8 cellular contexts compared by ENCODE assay signal in genomic region chr1:75211648-75212047, GRCh38.
"Had no signal": no experiment of that assay in that cellular context is flagged by ENCODE, and none has a peak within 500 bp of the region (broad histone marks: within the 10 kb centered on the region; RNA-seq: fewer than 3 reads in every experiment).

No MANE protein-coding gene starts in this region.

- H3K9me3 Mint-ChIP-seq: IgD-negative memory B cell had no signal

- H3K36me3 ChIP-seq: HAP-1 had no signal

- ATAC-seq: HCT116 had no signal

- H3K9me3 ChIP-seq: HAP-1 had no signal

- H3K27me3 Mint-ChIP-seq: IgD-negative memory B cell had no signal

- H3K4me3 ChIP-seq: GM23248, HAP-1 had no signal

- H3K27ac Mint-ChIP-seq: IgD-negative memory B cell had no signal

- H3K4me1 ChIP-seq: HAP-1 had no signal

- FAIRE-seq: HTR-8/SVneo had no signal

- H3K9ac ChIP-seq: GM23248 had no signal

- DNase-seq: GM23248, GOT3, H7, KG1 had no signal

- H2AFZ ChIP-seq: GM23248 had no signal

- H3K4me3 Mint-ChIP-seq: IgD-negative memory B cell had no signal

- H3K4me1 Mint-ChIP-seq: IgD-negative memory B cell had no signal

- H3K27ac ChIP-seq: GM23248 had no signal
